In the genomic region with DNA sequence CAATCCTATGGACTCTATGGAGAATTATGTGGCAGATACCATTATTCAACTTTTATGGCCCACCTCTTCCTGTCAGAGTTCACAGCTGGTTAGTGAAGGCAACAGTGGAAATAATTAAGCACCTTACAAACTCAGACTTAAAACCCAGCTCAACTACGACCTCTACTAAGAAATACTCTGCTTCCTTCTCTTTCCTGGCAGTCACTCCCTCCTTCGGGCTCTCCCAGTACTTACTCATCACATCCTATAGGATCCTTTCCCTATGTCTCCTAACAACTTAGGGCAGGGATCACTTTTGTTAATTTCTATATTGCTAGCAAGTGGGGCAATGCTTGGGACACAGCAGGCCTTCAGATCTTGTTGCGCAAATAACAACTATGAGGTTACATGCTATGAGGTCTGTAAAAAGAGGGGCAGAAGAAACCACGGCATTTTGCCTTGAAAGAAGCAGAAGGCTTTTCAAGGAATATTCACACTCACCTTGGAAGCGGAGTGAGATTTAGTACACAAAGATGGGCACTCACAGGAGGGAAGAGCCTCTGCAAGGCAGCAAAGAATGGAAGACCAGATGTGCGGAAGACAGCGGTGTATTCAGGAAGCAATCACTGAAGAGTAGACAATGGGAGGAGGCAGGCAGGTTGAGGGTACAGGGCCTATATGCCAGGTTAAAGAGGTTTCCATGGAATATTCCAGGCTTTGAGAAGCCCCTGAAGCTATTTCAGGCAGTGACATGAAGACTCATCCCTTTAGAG, we compare ENCODE assay signal across 8 cellular contexts. TPM values are rescaled to one million over a fixed set of nuclear protein-coding genes. Genes with fewer than 3 reads are reported as not detected.
DNase-seq lines count a peak whose midpoint lies in the region; ATAC-seq and TF ChIP-seq lines count a peak whose summit lies in the region.

No MANE protein-coding gene starts in this region.

- peak in 1 of 2 donors; percentile 15 for DNase-seq in cardiac muscle cell (ENCODE audit: low read depth in 1 of 2, low spot score in 1 of 2)
- DNase-seq in left ventricle myocardium superior: no peak
- DNase-seq in RKO (ENCODE audit: low spot score): peak; percentile 30
- DNase-seq in fibroblast of the aortic adventitia (ENCODE audit: low read depth): peak; percentile 10
- no peak for DNase-seq in suprapubic skin (ENCODE audit: low spot score in 2 of 2)
- DNase-seq in cerebellar nuclear complex (lab: John Stamatoyannopoulos, UW): no peak
- DNase-seq in AG08396 (ENCODE audit: low spot score): no peak

- no peak for TF ChIP-seq POLR2A in suprapubic skin (IDR thresholded peaks at IDR 0.05)

- ATAC-seq in left ventricle myocardium superior: no peak
- ATAC-seq in GM18498 (IDR thresholded peaks at IDR 0.05; ENCODE audit: unreplicated experiment): no peak

- TF ChIP-seq CTCF in cardiac muscle cell (IDR thresholded peaks at IDR 0.05; ENCODE audit: low read depth, low read length) (no peak), fibroblast of the aortic adventitia (IDR thresholded peaks at IDR 0.05; ENCODE audit: insufficient read depth, low read length) (no peak), suprapubic skin (IDR thresholded peaks at IDR 0.05) (no peak)

- H3K27ac ChIP-seq in cardiac muscle cell: no peak overlapping the region
- peak overlapping the region; percentile 43 for H3K27ac ChIP-seq in suprapubic skin

- H3K9me3 ChIP-seq in cardiac muscle cell (ENCODE audit: low read depth): no peaks in the 10 kb centered on the region
- no peaks in the 10 kb centered on the region for H3K9me3 ChIP-seq in suprapubic skin

- H3K27me3 ChIP-seq in cardiac muscle cell: no peaks in the 10 kb centered on the region
- H3K27me3 ChIP-seq in suprapubic skin: no peaks in the 10 kb centered on the region

- TF ChIP-seq EP300 in suprapubic skin (IDR thresholded peaks at IDR 0.05): no peak

- H3K36me3 ChIP-seq in cardiac muscle cell (no peaks in the 10 kb centered on the region), suprapubic skin (no peaks in the 10 kb centered on the region)

- 79% methylated on average over 7 of the region's 7 CpGs for WGBS in suprapubic skin

- intact Hi-C loops in left ventricle myocardium superior (cut with micrococcal nuclease): loop anchor here (10.0 kb wide), 1 partner anchor 110 kb away; no protein-coding TSS in a partner anchor

- H3K4me1 ChIP-seq in cardiac muscle cell (ENCODE audit: low read depth) (peaks cover 45% of the 10 kb centered on the region), suprapubic skin (peaks cover 42% of the 10 kb centered on the region)

- peak overlapping the region; percentile 86 for H3K4me3 ChIP-seq in cardiac muscle cell
- H3K4me3 ChIP-seq in fibroblast of the aortic adventitia (ENCODE audit: low read depth, low read length): peak overlapping the region; percentile 23
- H3K4me3 ChIP-seq in suprapubic skin: peak overlapping the region; percentile 71

RNA-seq across cellular contexts. Expression of a gene that starts 2.1 kb away (rescaled TPM):
- total RNA-seq in cardiac muscle cell (32.7 TPM in 2 replicates), left ventricle myocardium superior (20.9 TPM), fibroblast of the aortic adventitia (ENCODE audit: low replicate concordance) (8.2 and 31.0 TPM in 2 replicates), suprapubic skin (10 to 100 TPM; 13.8 to 28.2 (median 18.3) TPM)
- 51.7 and 60.1 TPM in 2 replicates for polyA plus RNA-seq in cardiac muscle cell

Comparison
In these comparisons a context has a peak if more than half of its experiments do, and no peak if none do; other contexts are left out.
1. DNase-seq: peak in RKO (single experiment) and fibroblast of the aortic adventitia (single experiment); none in left ventricle myocardium superior (single experiment), suprapubic skin (0 of 2), cerebellar nuclear complex (0 of 2) and AG08396 (single experiment).
2. H3K4me3 ChIP-seq: peak in every context shown above with its lines; median percentile 86 in cardiac muscle cell; 71 in suprapubic skin; 23 in fibroblast of the aortic adventitia.